ENCODE assay signal across 14 cellular contexts in the genomic region with DNA sequence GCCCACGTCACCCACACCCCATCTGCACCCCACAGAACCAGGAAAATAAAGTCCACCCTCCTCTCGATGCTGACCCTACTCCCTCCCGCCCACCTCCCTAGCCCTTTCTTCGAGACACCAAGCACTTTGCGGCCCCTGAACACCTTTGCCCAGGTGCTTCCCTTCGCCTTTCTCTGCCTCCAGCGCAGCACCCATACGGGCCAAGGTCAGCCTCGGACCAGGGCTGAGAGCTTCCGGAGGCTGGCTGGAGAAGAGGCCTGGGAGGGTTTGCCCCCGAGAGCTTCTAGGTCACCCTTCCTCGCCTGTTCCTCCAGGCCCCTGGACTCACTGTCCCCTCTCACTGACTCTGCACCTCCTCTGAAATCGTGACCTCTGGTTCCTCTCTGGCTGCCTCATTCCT. TPM values are rescaled to one million over a fixed set of nuclear protein-coding genes. Genes with fewer than 3 reads are reported as not detected.
DNase-seq lines count a peak whose midpoint lies in the region; ATAC-seq and TF ChIP-seq lines count a peak whose summit lies in the region.
"Had no signal": no experiment of that assay in that cellular context is flagged by ENCODE, and none has a peak within 500 bp of the region (broad histone marks: within the 10 kb centered on the region; RNA-seq: fewer than 3 reads in every experiment).

No MANE protein-coding gene starts in this region.

- H3K4me1 Mint-ChIP-seq in chondrocyte (ENCODE audit: low read depth) (peaks cover 37% of the 10 kb centered on the region), naive B cell (peaks cover 22 to 34% (median 29%) of the 10 kb centered on the region in 3 donors)

- H3K4me1 ChIP-seq in heart left ventricle (peaks cover 0 to 73% (median 53%) of the 10 kb centered on the region in 12 donors), upper lobe of left lung (peaks cover 54 to 82% (median 61%) of the 10 kb centered on the region in 4 donors)

- TF ChIP-seq CTCF in heart left ventricle (IDR thresholded peaks at IDR 0.05) = no peak
- TF ChIP-seq CTCF in chondrocyte (IDR thresholded peaks at IDR 0.05) = no peak
- no peak for TF ChIP-seq CTCF in upper lobe of left lung (IDR thresholded peaks at IDR 0.05)

- no peaks in the 10 kb centered on the region for H3K36me3 Mint-ChIP-seq in chondrocyte (ENCODE audit: low read depth)
- H3K36me3 Mint-ChIP-seq in naive B cell = no peaks in the 10 kb centered on the region
- H3K36me3 Mint-ChIP-seq: T-cell had no signal

- ATAC-seq in heart left ventricle = no peak
- no peak for ATAC-seq in left cardiac atrium
- ATAC-seq in naive B cell (ENCODE audit: low read depth in 2 of 2) = no peak
- ATAC-seq in upper lobe of left lung (ENCODE audit: low FRiP score in 2 of 2) = no peak
- ATAC-seq in HG02885 (IDR thresholded peaks at IDR 0.05; ENCODE audit: poor library complexity, unreplicated experiment) = no peak

- H3K36me3 ChIP-seq in heart left ventricle (peaks cover 0 to 3% (median 0%) of the 10 kb centered on the region in 9 donors), upper lobe of left lung (no peaks in the 10 kb centered on the region)
- H3K36me3 ChIP-seq: ascending aorta, ovary had no signal

- intact Hi-C loops in heart left ventricle (cut with DNase I) = loop anchor here in 4 of 10 donors (2.0 to 10.0 kb wide), 5 partner anchors 23 to 128 kb away; a partner anchor contains a TSS
- intact Hi-C loops in left cardiac atrium (cut with DNase I) = loop anchor here in 1 of 2 donors (5.0 kb wide), 1 partner anchor 118 kb away; no protein-coding TSS in a partner anchor

- peaks cover 10 to 45% (median 28%) of the 10 kb centered on the region in 9 donors for H3K27me3 ChIP-seq in heart left ventricle
- peaks cover 0 to 27% (median 18%) of the 10 kb centered on the region in 4 donors for H3K27me3 ChIP-seq in upper lobe of left lung
- H3K27me3 ChIP-seq: ascending aorta, ovary had no signal

- peak overlapping the region; percentile 17 for H3K27ac Mint-ChIP-seq in chondrocyte (ENCODE audit: unreplicated experiment)
- H3K27ac Mint-ChIP-seq in naive B cell = peak overlapping the region in 1 of 6 donors; percentile 62

- no peak for TF ChIP-seq POLR2A in heart left ventricle (IDR thresholded peaks at IDR 0.05)
- TF ChIP-seq POLR2A in upper lobe of left lung (IDR thresholded peaks at IDR 0.05) = no peak

- H3K9me3 Mint-ChIP-seq in chondrocyte (ENCODE audit: low read depth) (no peaks in the 10 kb centered on the region), naive B cell (peaks cover 0 to 1% (median 0%) of the 10 kb centered on the region in 7 donors)
- H3K9me3 Mint-ChIP-seq: T-cell had no signal

- WGBS in heart left ventricle, 4 donors = 72 to 82% (median 80%) methylated on average over 13 of the region's 13 CpGs
- 74 to 76% methylated on average over 10 to 12 of the region's 13 CpGs for WGBS in upper lobe of left lung, 2 donors

- H3K4me3 ChIP-seq in heart left ventricle (peak overlapping the region in 9 of 12 donors; percentile 28 to 47 (median 42)), upper lobe of left lung (peak overlapping the region in 3 of 4 donors; percentile 39 to 47 (median 43))

- no peak for TF ChIP-seq EP300 in upper lobe of left lung (IDR thresholded peaks at IDR 0.05)

- H3K27me3 Mint-ChIP-seq in chondrocyte (ENCODE audit: low read depth) = peaks cover 10% of the 10 kb centered on the region
- H3K27me3 Mint-ChIP-seq in naive B cell = peaks cover 17 to 71% (median 46%) of the 10 kb centered on the region in 3 donors

- peak overlapping the region; percentile 39 to 97 (median 82) for H3K27ac ChIP-seq in heart left ventricle
- H3K27ac ChIP-seq in upper lobe of left lung = peak overlapping the region; percentile 71 to 95 (median 84)
- H3K27ac ChIP-seq: epithelial cell of prostate had no signal

- DNase-seq in heart left ventricle (no peak), left cardiac atrium (no peak), chondrocyte (ENCODE audit: low spot score) (no peak), naive B cell (no peak), upper lobe of left lung (no peak), HuH-7.5 (ENCODE audit: low spot score) (no peak)
- no peak for DNase-seq in stimulated activated CD4-positive, alpha-beta T cell treated with anti-CD3 and anti-CD28 coated beads, Interleukin-2, amount 100 ng/mL, for 24 hours
- DNase-seq: NK-92 treated with Interleukin-12 subunit alpha and Interleukin-12 subunit beta, amount 100 ng/mL, for 24 hours; ovary; stimulated activated CD4-positive, alpha-beta T cell treated with anti-CD3 and anti-CD28 coated beads, Interleukin-4, amount 100 ng/mL, for 24 hours; T-cell had no signal

- H3K9me3 ChIP-seq in heart left ventricle = no peaks in the 10 kb centered on the region
- no peaks in the 10 kb centered on the region for H3K9me3 ChIP-seq in upper lobe of left lung
- H3K9me3 ChIP-seq: ascending aorta, ovary had no signal

- H3K4me3 Mint-ChIP-seq in chondrocyte (ENCODE audit: unreplicated experiment) (no peak overlapping the region), naive B cell (peak overlapping the region in 5 of 8 donors; percentile 24 to 68 (median 56))

RNA-seq across cellular contexts. Expression of a gene that starts 2.7 kb away (rescaled TPM):
- total RNA-seq in heart left ventricle (100 to 1,000 TPM; 124 to 496 (median 227) TPM), left cardiac atrium (100 to 1,000 TPM; 164 to 242 TPM), chondrocyte (61.5 to 89.4 TPM (median 87.0 TPM) in 3 replicates), upper lobe of left lung (100 to 1,000 TPM; 131 to 604 (median 283) TPM)
- polyA plus RNA-seq in heart left ventricle (100 to 1,000 TPM; 213 to 396 TPM), naive B cell (ENCODE audit: low read depth in 6 of 6) (not detected)

RNA-seq across cellular contexts. Expression of a gene that starts 4.4 kb away (rescaled TPM):
- total RNA-seq in heart left ventricle (under 1 TPM in 1 of 9 donors, not detected in 8; 0.69 TPM), left cardiac atrium (under 1 TPM in 1 of 2 donors, not detected in 1; 0.84 TPM), chondrocyte (1.1 to 3.7 TPM (median 2.5 TPM) in 3 replicates), upper lobe of left lung (under 1 TPM in 2 of 6 donors, not detected in 4; 0.67 to 0.80 TPM)
- polyA plus RNA-seq in heart left ventricle (under 1 TPM in 1 of 2 donors, not detected in 1; 0.19 TPM), naive B cell (ENCODE audit: low read depth in 6 of 6) (not detected)
- total RNA-seq: ascending aorta had no signal

RNA-seq across cellular contexts. Expression of a gene that starts 14.4 kb away (rescaled TPM):
- total RNA-seq in heart left ventricle (10 to 100 TPM; 10.9 to 47.4 (median 17.0) TPM), left cardiac atrium (10 to 100 TPM; 14.7 to 22.9 TPM), chondrocyte (39.0 to 43.4 TPM (median 41.7 TPM) in 3 replicates), upper lobe of left lung (10 to 100 TPM; 20.1 to 62.8 (median 41.7) TPM)
- polyA plus RNA-seq in heart left ventricle (10 to 100 TPM in 1 of 2 donors, 1 to 10 TPM in 1; 9.4 to 33.8 TPM), naive B cell (ENCODE audit: low read depth in 6 of 6) (1 to 10 TPM; 2.7 to 8.4 (median 3.9) TPM)

RNA-seq across cellular contexts. Expression of a gene that starts 23.6 kb away (rescaled TPM):
- total RNA-seq in heart left ventricle (10 to 100 TPM in 7 of 9 donors, 1 to 10 TPM in 2; 9.0 to 25.0 (median 11.7) TPM), left cardiac atrium (10 to 100 TPM in 1 of 2 donors, 1 to 10 TPM in 1; 5.7 to 16.6 TPM), chondrocyte (12.6 to 15.4 TPM (median 14.2 TPM) in 3 replicates), upper lobe of left lung (10 to 100 TPM; 17.8 to 43.6 (median 28.8) TPM)
- polyA plus RNA-seq in heart left ventricle (10 to 100 TPM; 13.1 to 32.3 TPM), naive B cell (ENCODE audit: low read depth in 6 of 6) (10 to 100 TPM; 21.4 to 38.3 (median 26.0) TPM)

RNA-seq across cellular contexts. Expression of a gene that starts 23.8 kb away (rescaled TPM):
- total RNA-seq in heart left ventricle = 10 to 100 TPM; 48.4 to 94.5 (median 70.4) TPM
- polyA plus RNA-seq in heart left ventricle = 10 to 100 TPM; 33.3 to 44.8 TPM
- total RNA-seq in left cardiac atrium = 10 to 100 TPM; 54.3 to 73.4 TPM
- total RNA-seq in chondrocyte = 107 to 158 TPM (median 108 TPM) in 3 replicates
- 10 to 100 TPM; 16.6 to 45.0 (median 24.9) TPM for polyA plus RNA-seq in naive B cell (ENCODE audit: low read depth in 6 of 6)
- 100 to 1,000 TPM in 4 of 6 donors, 10 to 100 TPM in 2; 47.3 to 296 (median 118) TPM for total RNA-seq in upper lobe of left lung
